10 cellular contexts compared by ENCODE assay signal in the genomic region with DNA sequence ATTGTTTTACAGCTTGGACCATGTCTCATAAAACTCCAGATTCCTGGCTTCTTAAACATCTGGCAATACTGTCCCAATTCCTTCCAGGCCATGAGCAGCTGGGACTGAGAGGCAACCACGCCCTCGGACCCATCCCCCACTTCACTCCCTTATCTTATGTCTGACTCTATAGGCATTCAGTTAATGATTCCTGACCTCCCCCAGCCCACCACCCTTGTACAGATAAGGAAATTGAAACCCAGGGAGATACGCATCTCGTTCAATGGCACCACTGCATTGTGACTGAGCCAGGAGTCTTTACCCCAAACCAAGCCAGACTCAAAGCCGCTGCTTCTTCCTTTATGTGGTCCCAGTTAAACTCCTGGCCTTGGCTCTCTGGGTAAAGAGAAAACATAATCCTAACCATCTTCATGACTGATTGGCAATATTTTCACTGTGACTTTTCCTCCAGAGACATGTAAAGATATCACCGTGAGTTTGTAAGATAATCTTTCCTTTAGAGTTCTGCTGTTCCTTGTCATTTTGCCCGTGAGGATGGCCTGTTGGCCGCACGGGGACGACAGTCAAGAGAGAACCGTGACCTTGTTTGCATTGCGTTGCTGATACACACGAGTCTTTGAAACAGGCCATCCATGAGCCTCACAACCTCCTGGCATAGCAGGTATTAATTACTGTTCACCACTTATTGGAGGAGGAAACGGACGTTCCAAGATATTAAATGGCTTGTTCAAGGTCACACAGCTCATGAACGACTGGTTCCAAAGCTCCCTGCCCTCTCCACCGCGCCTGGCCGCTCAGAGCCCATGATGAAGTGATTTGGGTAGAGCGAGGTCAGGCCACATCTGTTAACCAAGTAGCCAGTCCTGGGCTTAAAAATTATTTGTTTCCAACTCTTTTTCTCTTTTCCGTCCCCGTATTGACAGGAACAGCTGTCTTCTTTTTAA. TPM values are rescaled to one million over a fixed set of nuclear protein-coding genes. Genes with fewer than 3 reads are reported as not detected.
DNase-seq lines count a peak whose midpoint lies in the region; ATAC-seq and TF ChIP-seq lines count a peak whose summit lies in the region.
"Had no signal": no experiment of that assay in that cellular context is flagged by ENCODE, and none has a peak within 500 bp of the region (broad histone marks: within the 10 kb centered on the region; RNA-seq: fewer than 3 reads in every experiment).

No MANE protein-coding gene starts in this region.

- peak overlapping the region; percentile 67 for H3K4me3 ChIP-seq in psoas muscle
- H3K4me3 ChIP-seq: lung had no signal

- H3K9me3 ChIP-seq in psoas muscle = no peaks in the 10 kb centered on the region

- DNase-seq in SK-N-DZ (ENCODE audit: low spot score) (peak; percentile 41), left cardiac atrium (no peak), psoas muscle (no peak), RKO (ENCODE audit: low spot score) (no peak)
- DNase-seq: COR-L47 had no signal

- peaks cover 16% of the 10 kb centered on the region for H3K4me1 ChIP-seq in psoas muscle

- ATAC-seq in left cardiac atrium = peak; percentile 10
- peak in 3 of 4 donors; percentile 18 to 33 (median 19) for ATAC-seq in psoas muscle
- ATAC-seq in activated CD4-positive, CD25-positive, alpha-beta regulatory T cell treated with anti-CD3 and anti-CD28 coated beads, Interleukin-2, amount 50 U/mL, for 24 hours = no peak
- no peak for ATAC-seq in HG03039 (IDR thresholded peaks at IDR 0.05; ENCODE audit: unreplicated experiment)
- no peak for ATAC-seq in GM21360 (IDR thresholded peaks at IDR 0.05; ENCODE audit: unreplicated experiment)

- H3K36me3 ChIP-seq in psoas muscle (ENCODE audit: insufficient read depth in 1 of 2, low read depth in 1 of 2) = no peaks in the 10 kb centered on the region

- no peak for TF ChIP-seq CTCF in C4-2B (conservative IDR thresholded peaks at IDR 0.05)
- TF ChIP-seq CTCF in psoas muscle (IDR thresholded peaks at IDR 0.05) = no peak

- intact Hi-C loops in left cardiac atrium (cut with DNase I) = loop anchor here (5.0 to 10.0 kb wide), 3 partner anchors 321 to 601 kb away; partner anchors contain the start of gene MED13L (in 1 of the 2)
- intact Hi-C loops in psoas muscle (cut with DNase I) = loop anchor here in 1 of 2 donors (2.0 kb wide), 1 partner anchor 322 kb away; the partner anchor contains the start of gene MED13L

- no peaks in the 10 kb centered on the region for H3K27me3 ChIP-seq in psoas muscle (ENCODE audit: insufficient read depth in 3 of 3, low read length in 2 of 3)

- 32 to 53% (median 37%) methylated on average over 22 of the region's 22 CpGs for WGBS in psoas muscle, 3 donors

- H3K27ac ChIP-seq in C4-2B (peak overlapping the region; percentile 33; the same call in 1 of the 2 replicates), psoas muscle (peak overlapping the region; percentile 83)

RNA-seq across cellular contexts. Expression of gene MAP1LC3B2, which starts 39.4 kb away (rescaled TPM):
- not detected in 2 replicates for polyA plus RNA-seq in SK-N-DZ (2014; cell fraction: cytosol; rRNA removed)
- polyA plus RNA-seq in SK-N-DZ (2014; cell fraction: nucleus; rRNA removed) = not detected in 2 replicates
- total RNA-seq in left cardiac atrium = 1 to 10 TPM; 1.3 to 2.1 TPM
- 1 to 10 TPM; 1.4 to 4.1 (median 1.8) TPM for total RNA-seq in psoas muscle
- 1 to 10 TPM; 2.2 to 9.2 (median 4.3) TPM for polyA plus RNA-seq in psoas muscle

Comparison
In these comparisons a context has a peak if more than half of its experiments do, and no peak if none do; other contexts are left out.
1. ATAC-seq: peak in left cardiac atrium (2 of 2) and psoas muscle (3 of 4); none in activated CD4-positive, CD25-positive, alpha-beta regulatory T cell treated with anti-CD3 and anti-CD28 coated beads, Interleukin-2, amount 50 U/mL, for 24 hours (0 of 2), HG03039 (single experiment) and GM21360 (single experiment).